Comparison of ENCODE assay signal across 8 cellular contexts in genomic region chr2:74833418-74834233, GRCh38. TPM values are rescaled to one million over a fixed set of nuclear protein-coding genes. Genes with fewer than 3 reads are reported as not detected.
DNase-seq lines count a peak whose midpoint lies in the region; ATAC-seq and TF ChIP-seq lines count a peak whose summit lies in the region.

Gene HK2, plus strand, starts transcription at chr2:74834127. Its CDS starts 454 bp downstream, at chr2:74834581.

- H3K36me3 Mint-ChIP-seq in T-helper 17 cell (ENCODE audit: low read depth), result peaks cover 5% of the 10 kb centered on the region

- H3K27ac Mint-ChIP-seq in T-helper 17 cell, result peak within 1 kb of the TSS; percentile 54

- H3K9me3 ChIP-seq in T-helper 17 cell (ENCODE audit: control insufficient read depth, low read length, poor library complexity, severe bottlenecking) (peaks cover 2% of the 10 kb centered on the region), right cardiac atrium (ENCODE audit: control insufficient read depth, low read length) (no peaks in the 10 kb centered on the region)

- POLR2A ChIA-PET in HEK293T (lab: Yijun Ruan, JAX), result interaction anchor here (0.9 to 1.1 kb wide), 2 partner anchors 14 to 29 kb away, joined by 3 to 4 read pairs; no protein-coding TSS in a partner anchor

- peak within 1 kb of the TSS; percentile 94 for H3K4me3 Mint-ChIP-seq in T-helper 17 cell

- peaks cover 39% of the 10 kb centered on the region for H3K4me1 Mint-ChIP-seq in T-helper 17 cell

- H3K4me3 ChIP-seq in GM12864 (ENCODE audit: low read depth, low read length) (peak within 1 kb of the TSS; percentile 66), right cardiac atrium (ENCODE audit: low read length) (peak within 1 kb of the TSS; percentile 54)

- peaks cover 3% of the 10 kb centered on the region for H3K4me1 ChIP-seq in right cardiac atrium (ENCODE audit: control insufficient read depth, insufficient read depth, low read length)

- H3K27me3 Mint-ChIP-seq in T-helper 17 cell, result peaks cover 8% of the 10 kb centered on the region

- no peak for TF ChIP-seq CTCF in GM12864 (IDR thresholded peaks at IDR 0.05; ENCODE audit: low read depth, low read length, missing control alignments)

- no peaks in the 10 kb centered on the region for H3K27me3 ChIP-seq in right cardiac atrium (ENCODE audit: control insufficient read depth, insufficient read depth)

- 5% methylated on average over 67 of the region's 67 CpGs for WGBS in right cardiac atrium

- ATAC-seq in T-helper 17 cell (peak; percentile 90), right cardiac atrium (peak; percentile 98)

- H3K27ac ChIP-seq in right cardiac atrium (ENCODE audit: low read length), result no peak within 1 kb of the TSS

- DNase-seq in GM12864 (ENCODE audit: low read depth) (peak; percentile 64), HEK293T (ENCODE audit: extremely low spot score) (peak; percentile 95), NAMALWA (ENCODE audit: low spot score) (peak; percentile 94), T-helper 17 cell (peak; percentile 66 to 76 (median 75)), amniotic stem cell (lab: John Stamatoyannopoulos, UW) (peak; percentile 76), right cardiac atrium (peak; percentile 90 to 95 (median 94)), renal cortical epithelial cell (ENCODE audit: low read depth) (peak; percentile 48), cortex of kidney (lab: John Stamatoyannopoulos, UW) (no peak)

- intact Hi-C loops in right cardiac atrium (cut with DNase I), result no loop called here

- CTCF ChIA-PET in HEK293T (lab: Yijun Ruan, JAX), result no interaction called here

TF ChIP-seq in HEK293T, 16 proteins besides CTCF, POLR2A, EP300 and RAD21:
- no peak for TF ChIP-seq FOXK2 (IDR thresholded peaks at IDR 0.05)
- TF ChIP-seq CTBP1 (IDR thresholded peaks at IDR 0.05; ENCODE audit: borderline replicate concordance), result no peak
- no peak for TF ChIP-seq FOXM1 (IDR thresholded peaks at IDR 0.05; ENCODE audit: borderline replicate concordance)
- TF ChIP-seq ELF4 (IDR thresholded peaks at IDR 0.05), result no peak
- TF ChIP-seq, protein P1, sequence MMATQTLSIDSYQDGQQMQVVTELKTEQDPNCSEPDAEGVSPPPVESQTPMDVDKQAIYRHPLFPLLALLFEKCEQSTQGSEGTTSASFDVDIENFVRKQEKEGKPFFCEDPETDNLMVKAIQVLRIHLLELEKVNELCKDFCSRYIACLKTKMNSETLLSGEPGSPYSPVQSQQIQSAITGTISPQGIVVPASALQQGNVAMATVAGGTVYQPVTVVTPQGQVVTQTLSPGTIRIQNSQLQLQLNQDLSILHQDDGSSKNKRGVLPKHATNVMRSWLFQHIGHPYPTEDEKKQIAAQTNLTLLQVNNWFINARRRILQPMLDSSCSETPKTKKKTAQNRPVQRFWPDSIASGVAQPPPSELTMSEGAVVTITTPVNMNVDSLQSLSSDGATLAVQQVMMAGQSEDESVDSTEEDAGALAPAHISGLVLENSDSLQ (IDR thresholded peaks at IDR 0.05), result no peak

RNA-seq across cellular contexts. Expression of gene HK2, which starts in this region (rescaled TPM):
- total RNA-seq in T-helper 17 cell, result 10 to 100 TPM; 11.3 to 13.3 TPM
- total RNA-seq in right cardiac atrium, result 1 to 10 TPM; 2.0 to 6.0 (median 2.8) TPM
- polyA plus RNA-seq in right cardiac atrium, result 2.9 TPM
- total RNA-seq in renal cortical epithelial cell, result 12.0 and 25.6 TPM in 2 replicates
